In the genomic region with DNA sequence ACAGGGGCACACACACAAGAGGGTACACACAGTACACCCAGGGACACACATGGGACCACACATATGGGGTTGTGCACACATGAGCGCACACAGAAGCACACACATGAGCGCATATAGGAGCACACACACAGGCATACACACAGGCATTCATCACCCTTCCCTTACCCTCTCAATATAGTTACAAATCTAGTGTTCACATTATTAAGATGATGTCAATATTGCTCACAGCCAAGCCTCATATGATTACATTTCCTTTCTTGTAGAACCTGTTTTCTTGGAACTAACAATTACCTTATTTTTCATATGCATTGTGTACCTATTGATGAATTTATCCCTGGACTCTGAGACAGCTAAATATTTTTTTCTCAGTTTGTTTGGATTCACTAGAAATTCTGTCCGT, we compare ENCODE assay signal across 16 cellular contexts.
DNase-seq lines count a peak whose midpoint lies in the region; ATAC-seq and TF ChIP-seq lines count a peak whose summit lies in the region.
"Had no signal": no experiment of that assay in that cellular context is flagged by ENCODE, and none has a peak within 500 bp of the region (broad histone marks: within the 10 kb centered on the region; RNA-seq: fewer than 3 reads in every experiment).

No MANE protein-coding gene starts in this region.

- TF ChIP-seq CTCF in cardiac muscle cell (IDR thresholded peaks at IDR 0.05; ENCODE audit: low read depth, low read length) = no peak
- TF ChIP-seq CTCF in left ventricle myocardium inferior (IDR thresholded peaks at IDR 0.05; ENCODE audit: borderline replicate concordance) = no peak
- TF ChIP-seq CTCF in RWPE1 (conservative IDR thresholded peaks at IDR 0.05; ENCODE audit: low read depth) = no peak
- no peak for TF ChIP-seq CTCF in foreskin keratinocyte (conservative IDR thresholded peaks at IDR 0.05)

- peak; percentile 94 for ATAC-seq in foreskin keratinocyte
- no peak for ATAC-seq in GM21515 (IDR thresholded peaks at IDR 0.05; ENCODE audit: unreplicated experiment)
- ATAC-seq in GM21529 (IDR thresholded peaks at IDR 0.05; ENCODE audit: unreplicated experiment) = no peak
- ATAC-seq: K562, SK-N-SH treated with all-trans-retinoic acid at 6 μM for 48 hours had no signal

- H3K9me3 ChIP-seq in cardiac muscle cell (ENCODE audit: low read depth) (no peaks in the 10 kb centered on the region), left ventricle myocardium inferior (replicated peaks) (no peaks in the 10 kb centered on the region)

- H3K27ac ChIP-seq in cardiac muscle cell (peak overlapping the region; percentile 7), left ventricle myocardium inferior (replicated peaks) (no peak overlapping the region), RWPE1 (no peak overlapping the region), foreskin keratinocyte (no peak overlapping the region)
- H3K27ac ChIP-seq: C4-2B had no signal

- POLR2A ChIA-PET in RWPE1 (lab: Yijun Ruan, JAX; ENCODE audit: low non-redundant PET) = no interaction called here

- intact Hi-C loops in left ventricle myocardium inferior (cut with micrococcal nuclease) = no loop called here

- DNase-seq in cardiac muscle cell (ENCODE audit: low read depth in 1 of 2, low spot score in 1 of 2) = no peak
- DNase-seq in left ventricle myocardium inferior = no peak
- DNase-seq in RWPE1 (ENCODE audit: low spot score) = peak; percentile 30
- peak; percentile 67 to 80 for DNase-seq in foreskin keratinocyte
- DNase-seq in hypothalamus (lab: John Stamatoyannopoulos, UW) = no peak
- DNase-seq in globus pallidus (ENCODE audit: low spot score) = no peak
- DNase-seq: DMS79, GOT3, NCI-H1930, NCI-H526, Right ventricle myocardium superior had no signal

- H3K4me3 ChIP-seq in cardiac muscle cell (no peak overlapping the region), left ventricle myocardium inferior (no peak overlapping the region)
- H3K4me3 ChIP-seq: K562 had no signal

- H3K27me3 ChIP-seq in cardiac muscle cell = no peaks in the 10 kb centered on the region
- no peaks in the 10 kb centered on the region for H3K27me3 ChIP-seq in left ventricle myocardium inferior (ENCODE audit: low read depth)
- no peaks in the 10 kb centered on the region for H3K27me3 ChIP-seq in foreskin keratinocyte

- H3K36me3 ChIP-seq in cardiac muscle cell (no peaks in the 10 kb centered on the region), left ventricle myocardium inferior (no peaks in the 10 kb centered on the region)

- H3K4me1 ChIP-seq in cardiac muscle cell (ENCODE audit: low read depth) (peaks cover 84% of the 10 kb centered on the region), left ventricle myocardium inferior (peaks cover 94% of the 10 kb centered on the region), foreskin keratinocyte (peaks cover 19% of the 10 kb centered on the region)

- CTCF ChIA-PET in RWPE1 (lab: Yijun Ruan, JAX) = interaction anchor here (0.6 kb wide), 1 partner anchor 157 kb away, joined by 3 read pairs; no protein-coding TSS in a partner anchor

Comparison
In these comparisons a context has a peak if more than half of its experiments do, and no peak if none do; other contexts are left out.
1. DNase-seq: peak in RWPE1 (single experiment) and foreskin keratinocyte (2 of 2); none in cardiac muscle cell (0 of 2), left ventricle myocardium inferior (single experiment), hypothalamus (0 of 51) and globus pallidus (single experiment).